ENCODE assay signal across 10 cellular contexts in genomic region chr7:108136191-108136581, GRCh38. TPM values are rescaled to one million over a fixed set of nuclear protein-coding genes. Genes with fewer than 3 reads are reported as not detected.
DNase-seq lines count a peak whose midpoint lies in the region; ATAC-seq and TF ChIP-seq lines count a peak whose summit lies in the region.
"Had no signal": no experiment of that assay in that cellular context is flagged by ENCODE, and none has a peak within 500 bp of the region (broad histone marks: within the 10 kb centered on the region; RNA-seq: fewer than 3 reads in every experiment).

No MANE protein-coding gene starts in this region.

- no peaks in the 10 kb centered on the region for H3K4me1 ChIP-seq in PC-9 (replicated peaks; ENCODE audit: insufficient read depth)
- H3K4me1 ChIP-seq: parathyroid adenoma had no signal

- no peaks in the 10 kb centered on the region for H4K20me1 ChIP-seq in PC-9 (ENCODE audit: insufficient read depth)

- H3K4me2 ChIP-seq in PC-9: no peak overlapping the region

- CTCF ChIA-PET in PC-9 (lab: Charles Lee): interaction anchor here (0.7 kb wide), 1 partner anchor 334 kb away, joined by 3 read pairs; no protein-coding TSS in a partner anchor
- CTCF ChIA-PET in WTC11 (lab: Charles Lee): interaction anchor here (0.8 to 1.5 kb wide), 2 partner anchors 9 to 22 kb away, joined by 3 to 7 read pairs; no protein-coding TSS in a partner anchor

- H3K9me2 ChIP-seq in PC-9 (ENCODE audit: insufficient read depth): no peaks in the 10 kb centered on the region; the same call in 1 of the 2 replicates

- no peak for TF ChIP-seq CTCF in PC-9 (conservative IDR thresholded peaks at IDR 0.05)
- no peak for TF ChIP-seq CTCF in WTC11 (IDR thresholded peaks at IDR 0.05)

- peaks cover 12% of the 10 kb centered on the region for H3K36me3 Mint-ChIP-seq in activated T-helper 2 cell treated with anti-CD3 and anti-CD28 coated beads, Interferon-gamma antibody, Interleukin-2, Interleukin-4, amounts not matched to agents 10 μg/mL and 5 μg/mL and 100 μg/mL, durations not matched to agents 14 hours and 24 hours and 36 hours (ENCODE audit: low read depth)
- H3K36me3 Mint-ChIP-seq in WTC11: peaks cover 3% of the 10 kb centered on the region; the same call in 1 of the 2 replicates

- H3K27ac Mint-ChIP-seq in activated T-helper 2 cell treated with anti-CD3 and anti-CD28 coated beads, Interferon-gamma antibody, Interleukin-2, Interleukin-4, amounts not matched to agents 10 μg/mL and 5 μg/mL and 100 μg/mL, durations not matched to agents 14 hours and 24 hours and 36 hours: peak overlapping the region; percentile 93
- H3K27ac Mint-ChIP-seq in WTC11: no peak overlapping the region

- no peak overlapping the region for H2AFZ ChIP-seq in PC-9
- H2AFZ ChIP-seq: parathyroid adenoma had no signal

- no peaks in the 10 kb centered on the region for H3K9me3 ChIP-seq in PC-9 (ENCODE audit: insufficient read depth, low read depth)

- no peaks in the 10 kb centered on the region for H3F3A ChIP-seq in PC-9 (ENCODE audit: insufficient read depth, low read depth)

- no peak overlapping the region for H3K27ac ChIP-seq in PC-9
- H3K27ac ChIP-seq: parathyroid adenoma had no signal

- DNase-seq in activated T-helper 2 cell treated with anti-CD3 and anti-CD28 coated beads, Interferon-gamma antibody, Interleukin-2, Interleukin-4, amounts not matched to agents 10 μg/mL and 5 μg/mL and 100 μg/mL, durations not matched to agents 14 hours and 24 hours and 36 hours (ENCODE audit: low spot score): no peak
- DNase-seq in PC-9 (no peak), NCI-H2081 (lab: John Stamatoyannopoulos, UW) (no peak), NCI-H748 treated with DMSO at 0.1 percent for 48 hours (lab: John Stamatoyannopoulos, UW) (no peak), WTC11 (ENCODE audit: low spot score) (no peak)
- DNase-seq: EL had no signal

- peaks cover 38% of the 10 kb centered on the region for H3K4me1 Mint-ChIP-seq in activated T-helper 2 cell treated with anti-CD3 and anti-CD28 coated beads, Interferon-gamma antibody, Interleukin-2, Interleukin-4, amounts not matched to agents 10 μg/mL and 5 μg/mL and 100 μg/mL, durations not matched to agents 14 hours and 24 hours and 36 hours (ENCODE audit: low read depth)
- peaks cover 8% of the 10 kb centered on the region for H3K4me1 Mint-ChIP-seq in WTC11

- peak overlapping the region; percentile 55 for H3K4me3 Mint-ChIP-seq in activated T-helper 2 cell treated with anti-CD3 and anti-CD28 coated beads, Interferon-gamma antibody, Interleukin-2, Interleukin-4, amounts not matched to agents 10 μg/mL and 5 μg/mL and 100 μg/mL, durations not matched to agents 14 hours and 24 hours and 36 hours (ENCODE audit: low read depth)
- no peak overlapping the region for H3K4me3 Mint-ChIP-seq in WTC11

- peaks cover 12% of the 10 kb centered on the region for H3K9me3 Mint-ChIP-seq in activated T-helper 2 cell treated with anti-CD3 and anti-CD28 coated beads, Interferon-gamma antibody, Interleukin-2, Interleukin-4, amounts not matched to agents 10 μg/mL and 5 μg/mL and 100 μg/mL, durations not matched to agents 14 hours and 24 hours and 36 hours
- peaks cover 16% of the 10 kb centered on the region for H3K9me3 Mint-ChIP-seq in WTC11

- intact Hi-C loops in activated T-helper 2 cell treated with anti-CD3 and anti-CD28 coated beads, Interferon-gamma antibody, Interleukin-2, Interleukin-4, amounts not matched to agents 10 μg/mL and 5 μg/mL and 100 μg/mL, durations not matched to agents 14 hours and 24 hours and 36 hours (cut with micrococcal nuclease): loop anchor here (1.0 to 10.0 kb wide), 5 partner anchors 16 to 1271 kb away; partner anchors contain the start of genes DLD, DNAJB9, PIK3CG and THAP5
- intact Hi-C loops in PC-9 (cut with micrococcal nuclease; ENCODE audit: unreplicated experiment): no loop called here

- ATAC-seq in GM18511 (IDR thresholded peaks at IDR 0.05; ENCODE audit: unreplicated experiment): peak; percentile 37
- peak; percentile 35 for ATAC-seq in GM21528 (IDR thresholded peaks at IDR 0.05; ENCODE audit: low FRiP score, unreplicated experiment)
- peak; percentile 26 for ATAC-seq in HG03432 (IDR thresholded peaks at IDR 0.05; ENCODE audit: unreplicated experiment)
- ATAC-seq in WTC11: no peak

- H3K36me3 ChIP-seq in PC-9 (ENCODE audit: low read depth): no peaks in the 10 kb centered on the region

- POLR2A ChIA-PET in PC-9 (lab: Charles Lee; ENCODE audit: unreplicated experiment): no interaction called here
- POLR2A ChIA-PET in WTC11 (lab: Charles Lee): no interaction called here

- peaks cover 26% of the 10 kb centered on the region for H3K27me3 Mint-ChIP-seq in activated T-helper 2 cell treated with anti-CD3 and anti-CD28 coated beads, Interferon-gamma antibody, Interleukin-2, Interleukin-4, amounts not matched to agents 10 μg/mL and 5 μg/mL and 100 μg/mL, durations not matched to agents 14 hours and 24 hours and 36 hours (ENCODE audit: low read depth)
- no peaks in the 10 kb centered on the region for H3K27me3 Mint-ChIP-seq in WTC11 (ENCODE audit: low read depth)

- no peaks in the 10 kb centered on the region for H3K27me3 ChIP-seq in PC-9 (ENCODE audit: insufficient read depth, low read depth)

- no TSS peak for BruUV-seq in PC-9 (replicated peaks; lab: Mats Ljungman, UMichigan)

- H3K4me3 ChIP-seq in PC-9: no peak overlapping the region

- no peaks in the 10 kb centered on the region for H3K79me2 ChIP-seq in PC-9 (ENCODE audit: low read depth)
- H3K79me2 ChIP-seq: parathyroid adenoma had no signal

TF ChIP-seq in WTC11, 78 proteins besides CTCF, POLR2A, EP300 and RAD21:
- TF ChIP-seq ZNF416 (CRISPR knock-in tag; IDR thresholded peaks at IDR 0.05) (no peak), NFATC4 (CRISPR knock-in tag; IDR thresholded peaks at IDR 0.05) (no peak), NR1H2 (CRISPR knock-in tag; IDR thresholded peaks at IDR 0.05) (no peak), MXD4 (CRISPR knock-in tag; IDR thresholded peaks at IDR 0.05; ENCODE audit: borderline replicate concordance) (no peak), AR (CRISPR knock-in tag; IDR thresholded peaks at IDR 0.05) (no peak), ZNF423 (CRISPR knock-in tag; IDR thresholded peaks at IDR 0.05) (no peak), ZNF219 (CRISPR knock-in tag; IDR thresholded peaks at IDR 0.05; ENCODE audit: borderline replicate concordance) (no peak)

RNA-seq across cellular contexts. Expression of gene LAMB4, which starts 6.0 kb away (rescaled TPM):
- total RNA-seq in activated T-helper 2 cell treated with anti-CD3 and anti-CD28 coated beads, Interferon-gamma antibody, Interleukin-2, Interleukin-4, amounts not matched to agents 10 μg/mL and 5 μg/mL and 100 μg/mL, durations not matched to agents 14 hours and 24 hours and 36 hours: not detected in 2 replicates
- total RNA-seq in PC-9 (2021) (0.15 and 0.83 TPM in 2 replicates), WTC11 (2021) (not detected in 3 replicates)
